In the genomic region with DNA sequence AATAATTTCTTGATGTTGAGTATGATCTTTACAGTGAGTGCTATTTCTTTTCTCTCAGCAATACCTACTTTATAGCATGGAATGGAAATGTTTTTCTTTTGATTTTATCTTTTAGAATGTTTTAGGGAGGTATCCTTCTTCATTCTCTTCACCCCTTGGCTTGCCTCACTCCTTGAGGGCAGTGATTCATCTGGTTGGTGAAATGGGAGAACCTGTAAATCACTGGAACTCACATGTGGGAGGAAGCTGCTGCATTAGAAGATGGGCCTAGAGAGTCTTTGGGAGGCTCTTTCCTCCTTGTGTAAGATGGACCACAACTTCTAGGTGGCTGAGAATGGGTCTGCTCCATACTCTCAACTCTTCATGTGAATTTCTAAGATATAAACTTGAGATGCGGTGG, we compare ENCODE assay signal across 24 cellular contexts.
"Had no signal": no experiment of that assay in that cellular context is flagged by ENCODE, and none has a peak within 500 bp of the region (broad histone marks: within the 10 kb centered on the region; RNA-seq: fewer than 3 reads in every experiment).

No MANE protein-coding gene starts in this region.

- H3K36me3 ChIP-seq: left ventricle myocardium inferior, ovary, prostate gland, spleen, suprapubic skin, thoracic aorta, tibial artery, upper lobe of right lung had no signal

- H3K4me1 ChIP-seq: left ventricle myocardium inferior, prostate gland, spleen, suprapubic skin, tibial artery, upper lobe of right lung had no signal

- H3K9me3 ChIP-seq: mucosa of descending colon, ovary, prostate gland, suprapubic skin, thoracic aorta, upper lobe of right lung had no signal

- DNase-seq: hippocampal formation; kidney; left colon; left ventricle myocardium inferior; midbrain; mucosa of descending colon; naive thymus-derived CD4-positive, alpha-beta T cell; ovary; retina; right cardiac atrium; small intestine; spleen; stimulated activated CD4-positive, alpha-beta T cell treated with anti-CD3 and anti-CD28 coated beads, Interleukin-4, amount 100 ng/mL, for 24 hours; stimulated activated naive CD4-positive, alpha-beta T cell; tibial artery; trophoblast cell; upper lobe of right lung had no signal

- H3K4me3 ChIP-seq: left ventricle myocardium inferior, lung, mucosa of descending colon, ovary, prostate gland, spleen, suprapubic skin, thoracic aorta, tibial artery, upper lobe of right lung had no signal

- H3K27me3 ChIP-seq: ovary, spleen, suprapubic skin, tibial artery, upper lobe of right lung had no signal

- ATAC-seq: left colon; mucosa of descending colon; naive thymus-derived CD4-positive, alpha-beta T cell; natural killer cell treated with Interleukin-12 subunit alpha and Interleukin-12 subunit beta and Interleukin-15 and Interleukin-18, amount 100 ng/mL, for 72 hours; right cardiac atrium; sciatic nerve; stimulated activated effector memory CD8-positive, alpha-beta T cell treated with anti-CD3 and anti-CD28 coated beads, Interleukin-12 subunit alpha, Interleukin-12 subunit beta, amount 100 ng/mL, for 72 hours; upper lobe of right lung had no signal

- H3K27ac ChIP-seq: left ventricle myocardium inferior, ovary, prostate gland, spleen, suprapubic skin, thoracic aorta, tibial artery, upper lobe of right lung had no signal
